Comparison of ENCODE assay signal across 9 cellular contexts in genomic region chr19:49488863-49489537, GRCh38. TPM values are rescaled to one million over a fixed set of nuclear protein-coding genes. Genes with fewer than 3 reads are reported as not detected.
DNase-seq lines count a peak whose midpoint lies in the region; ATAC-seq lines count a peak whose summit lies in the region.
"Had no signal": no experiment of that assay in that cellular context is flagged by ENCODE, and none has a peak within 500 bp of the region (broad histone marks: within the 10 kb centered on the region; RNA-seq: fewer than 3 reads in every experiment).

No MANE protein-coding gene starts in this region.

- peak overlapping the region; percentile 98 for H3K4me3 Mint-ChIP-seq in activated T-helper 17 cell treated with anti-CD3 and anti-CD28 coated beads, Interleukin-2, amount 50 U/mL, for 72 hours
- peak overlapping the region; percentile 98 to 100 for H3K4me3 Mint-ChIP-seq in stimulated activated naive CD8-positive, alpha-beta T cell treated with anti-CD3 and anti-CD28 coated beads, Interleukin-15, amount 100 ng/mL, for 72 hours

- peak overlapping the region; percentile 93 for H3K4me3 ChIP-seq in iPS-18a (ENCODE audit: low read length)

- no peaks in the 10 kb centered on the region for H3K9me3 Mint-ChIP-seq in activated T-helper 17 cell treated with anti-CD3 and anti-CD28 coated beads, Interleukin-2, amount 50 U/mL, for 72 hours
- no peaks in the 10 kb centered on the region for H3K9me3 Mint-ChIP-seq in stimulated activated naive CD8-positive, alpha-beta T cell treated with anti-CD3 and anti-CD28 coated beads, Interleukin-15, amount 100 ng/mL, for 72 hours

- H3K36me3 ChIP-seq in iPS-18a (ENCODE audit: control insufficient read depth, low read depth, low read length) = peaks cover 47% of the 10 kb centered on the region

- peak overlapping the region; percentile 99 for H3K27ac Mint-ChIP-seq in activated T-helper 17 cell treated with anti-CD3 and anti-CD28 coated beads, Interleukin-2, amount 50 U/mL, for 72 hours
- H3K27ac Mint-ChIP-seq in stimulated activated naive CD8-positive, alpha-beta T cell treated with anti-CD3 and anti-CD28 coated beads, Interleukin-15, amount 100 ng/mL, for 72 hours = peak overlapping the region; percentile 99 to 100

- H3K9ac ChIP-seq in iPS-18a (ENCODE audit: low read length) = peak overlapping the region; percentile 100

- ATAC-seq in activated T-helper 17 cell treated with anti-CD3 and anti-CD28 coated beads, Interleukin-2, amount 50 U/mL, for 72 hours (replicated peaks) = no peak
- ATAC-seq in stimulated activated naive CD8-positive, alpha-beta T cell treated with anti-CD3 and anti-CD28 coated beads, Interleukin-15, amount 100 ng/mL, for 72 hours = no peak
- no peak for ATAC-seq in GM21526 (IDR thresholded peaks at IDR 0.05; ENCODE audit: low FRiP score, unreplicated experiment)

- H3K27ac ChIP-seq in iPS-18a (ENCODE audit: low read length) = peak overlapping the region; percentile 95

- H3K4me1 ChIP-seq in iPS-18a (ENCODE audit: control insufficient read depth, low read depth, low read length) = no peaks in the 10 kb centered on the region

- H3K27me3 Mint-ChIP-seq in activated T-helper 17 cell treated with anti-CD3 and anti-CD28 coated beads, Interleukin-2, amount 50 U/mL, for 72 hours = no peaks in the 10 kb centered on the region
- H3K27me3 Mint-ChIP-seq in stimulated activated naive CD8-positive, alpha-beta T cell treated with anti-CD3 and anti-CD28 coated beads, Interleukin-15, amount 100 ng/mL, for 72 hours = no peaks in the 10 kb centered on the region

- H3K27me3 ChIP-seq in iPS-18a (ENCODE audit: control insufficient read depth, insufficient read depth, low read length) = no peaks in the 10 kb centered on the region

- H3K4me1 Mint-ChIP-seq in activated T-helper 17 cell treated with anti-CD3 and anti-CD28 coated beads, Interleukin-2, amount 50 U/mL, for 72 hours = peaks cover 3% of the 10 kb centered on the region
- peaks cover 76% of the 10 kb centered on the region for H3K4me1 Mint-ChIP-seq in stimulated activated naive CD8-positive, alpha-beta T cell treated with anti-CD3 and anti-CD28 coated beads, Interleukin-15, amount 100 ng/mL, for 72 hours

- DNase-seq in DMS53 (lab: John Stamatoyannopoulos, UW) = peak; percentile 38
- no peak for DNase-seq in DMS53 treated with DMSO at 0.1 percent for 48 hours (lab: John Stamatoyannopoulos, UW; ENCODE audit: unreplicated experiment)
- no peak for DNase-seq in stimulated activated naive CD8-positive, alpha-beta T cell treated with anti-CD3 and anti-CD28 coated beads, Interleukin-15, amount 100 ng/mL, for 72 hours
- no peak for DNase-seq in COR-L47 (lab: John Stamatoyannopoulos, UW)
- DNase-seq in KBM-7 = no peak
- DNase-seq: NCI-H1105 treated with DMSO at 0.1 percent for 48 hours had no signal

- H3K36me3 Mint-ChIP-seq in activated T-helper 17 cell treated with anti-CD3 and anti-CD28 coated beads, Interleukin-2, amount 50 U/mL, for 72 hours (ENCODE audit: low read depth) = peaks cover 86% of the 10 kb centered on the region

- in situ Hi-C loops in KBM-7 (cut with MboI; ENCODE audit: low pct_unique_long_range_greater_than_20kb, low sequenced_read_pairs) = no loop called here

- H3K9me3 ChIP-seq in iPS-18a (ENCODE audit: control insufficient read depth, low read depth, low read length) = no peaks in the 10 kb centered on the region

RNA-seq across cellular contexts. Expression of gene RPL13A, which starts 1.6 kb away (rescaled TPM):
- total RNA-seq in activated T-helper 17 cell treated with anti-CD3 and anti-CD28 coated beads, Interleukin-2, amount 50 U/mL, for 72 hours = 1,000 to 10,000 TPM; 3,905 to 4,763 TPM

RNA-seq across cellular contexts. Expression of gene RPS11, which starts 7.2 kb away (rescaled TPM):
- 1,000 to 10,000 TPM; 2,381 to 3,085 TPM for total RNA-seq in activated T-helper 17 cell treated with anti-CD3 and anti-CD28 coated beads, Interleukin-2, amount 50 U/mL, for 72 hours

RNA-seq across cellular contexts. Expression of gene FLT3LG, which starts 15.0 kb away (rescaled TPM):
- total RNA-seq in activated T-helper 17 cell treated with anti-CD3 and anti-CD28 coated beads, Interleukin-2, amount 50 U/mL, for 72 hours = 10 to 100 TPM; 77.2 to 92.8 TPM

RNA-seq across cellular contexts. Expression of gene FCGRT, which starts 23.5 kb away (rescaled TPM):
- 10 to 100 TPM; 11.1 to 15.8 TPM for total RNA-seq in activated T-helper 17 cell treated with anti-CD3 and anti-CD28 coated beads, Interleukin-2, amount 50 U/mL, for 72 hours

RNA-seq across cellular contexts. Expression of gene ALDH16A1, which starts 36.0 kb away (rescaled TPM):
- total RNA-seq in activated T-helper 17 cell treated with anti-CD3 and anti-CD28 coated beads, Interleukin-2, amount 50 U/mL, for 72 hours = 10 to 100 TPM; 15.5 to 39.1 TPM
